ENCODE assay signal across 15 cellular contexts in the genomic region with DNA sequence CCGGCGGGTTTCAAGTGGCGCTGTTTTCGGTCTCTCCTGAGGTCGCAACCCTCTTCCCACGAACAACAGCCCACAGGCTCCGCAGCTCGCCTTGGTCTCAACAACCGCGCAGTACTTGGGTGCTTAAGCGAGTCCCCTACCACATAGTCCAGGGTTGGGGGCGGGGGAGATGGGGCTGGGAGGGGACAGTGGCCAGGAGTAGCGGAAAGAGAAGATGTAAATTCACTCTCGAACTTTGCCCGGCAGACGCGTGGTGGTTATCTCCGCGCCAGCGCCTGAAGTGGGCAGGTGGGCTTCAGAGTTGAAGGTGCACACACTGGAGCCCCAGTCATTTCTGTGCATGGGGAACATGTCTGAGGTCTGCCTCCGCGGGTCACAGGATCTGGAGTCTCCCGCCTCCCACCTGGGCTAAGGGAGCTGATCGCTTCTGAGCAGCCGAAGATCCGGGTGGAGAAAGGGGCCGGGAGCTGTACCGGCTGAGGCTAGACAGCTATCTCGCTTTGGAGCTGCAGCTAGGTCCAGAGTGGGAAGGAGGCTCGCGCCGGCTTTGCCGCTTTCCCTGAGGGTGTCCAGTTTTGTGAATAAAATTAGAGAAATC. TPM values are rescaled to one million over a fixed set of nuclear protein-coding genes. Genes with fewer than 3 reads are reported as not detected.
DNase-seq lines count a peak whose midpoint lies in the region; ATAC-seq and TF ChIP-seq lines count a peak whose summit lies in the region.
"Had no signal": no experiment of that assay in that cellular context is flagged by ENCODE, and none has a peak within 500 bp of the region (broad histone marks: within the 10 kb centered on the region; RNA-seq: fewer than 3 reads in every experiment).

No MANE protein-coding gene starts in this region.

- CTCF ChIA-PET in GM10248 (lab: Yijun Ruan, JAX) = interaction anchor here (0.7 to 8.6 kb wide), 14 partner anchors 9 to 322 kb away, joined by 3 to 226 read pairs (median 4); no protein-coding TSS in a partner anchor

- no peaks in the 10 kb centered on the region for H3K36me3 ChIP-seq in iPS-15b (ENCODE audit: control insufficient read depth, insufficient read depth, low read length)

- H3K4me1 Mint-ChIP-seq in activated CD4-positive, alpha-beta T cell treated with anti-CD3 and anti-CD28 coated beads, Interleukin-2, amount 10 ng/mL, durations not matched to agents 24 days and 14 days = peaks cover 34% of the 10 kb centered on the region
- peaks cover 39% of the 10 kb centered on the region for H3K4me1 Mint-ChIP-seq in activated naive CD8-positive, alpha-beta T cell (ENCODE audit: low read depth)
- H3K4me1 Mint-ChIP-seq in stimulated activated naive CD8-positive, alpha-beta T cell treated with anti-CD3 and anti-CD28 coated beads, Interleukin-15, amount 100 ng/mL, for 72 hours = peaks cover 52% of the 10 kb centered on the region

- H3K4me1 ChIP-seq in iPS-15b (ENCODE audit: control insufficient read depth, insufficient read depth, low read length) = peaks cover 10% of the 10 kb centered on the region

- ATAC-seq in stimulated activated naive CD8-positive, alpha-beta T cell treated with anti-CD3 and anti-CD28 coated beads, Interleukin-15, amount 100 ng/mL, for 72 hours = no peak
- ATAC-seq in GM19455 (IDR thresholded peaks at IDR 0.05; ENCODE audit: unreplicated experiment) (no peak), GM21717 (IDR thresholded peaks at IDR 0.05; ENCODE audit: unreplicated experiment) (no peak)
- ATAC-seq: A549, HCT116 had no signal

- peak; percentile 63 for DNase-seq in activated CD4-positive, alpha-beta T cell treated with anti-CD3 and anti-CD28 coated beads, Interleukin-2, amount 10 ng/mL, durations not matched to agents 24 days and 14 days
- no peak for DNase-seq in activated CD4-positive, alpha-beta T cell treated with anti-CD3 and anti-CD28 coated beads, Interleukin-2, amount 50 U/mL, for 48 hours
- DNase-seq in stimulated activated naive CD8-positive, alpha-beta T cell treated with anti-CD3 and anti-CD28 coated beads, Interleukin-15, amount 100 ng/mL, for 72 hours = no peak
- DNase-seq in GM10248 (ENCODE audit: extremely low spot score) = no peak
- DNase-seq: SHP77 treated with DMSO at 0.1 percent for 48 hours had no signal

- peaks cover 90% of the 10 kb centered on the region for H3K27me3 ChIP-seq in iPS-15b (ENCODE audit: control insufficient read depth, insufficient read depth, low read length)
- H3K27me3 ChIP-seq: testis had no signal

- peak overlapping the region; percentile 45 for H3K4me3 Mint-ChIP-seq in activated CD4-positive, alpha-beta T cell treated with anti-CD3 and anti-CD28 coated beads, Interleukin-2, amount 10 ng/mL, durations not matched to agents 24 days and 14 days
- H3K4me3 Mint-ChIP-seq in activated naive CD8-positive, alpha-beta T cell = peak overlapping the region; percentile 75
- peak overlapping the region; percentile 46 to 68 for H3K4me3 Mint-ChIP-seq in stimulated activated naive CD8-positive, alpha-beta T cell treated with anti-CD3 and anti-CD28 coated beads, Interleukin-15, amount 100 ng/mL, for 72 hours

- POLR2A ChIA-PET in GM10248 (lab: Yijun Ruan, JAX) = no interaction called here

- H3K27me3 Mint-ChIP-seq in activated CD4-positive, alpha-beta T cell treated with anti-CD3 and anti-CD28 coated beads, Interleukin-2, amount 10 ng/mL, durations not matched to agents 24 days and 14 days = peaks cover 46% of the 10 kb centered on the region
- H3K27me3 Mint-ChIP-seq in activated naive CD8-positive, alpha-beta T cell = peaks cover 26% of the 10 kb centered on the region
- peaks cover 68% of the 10 kb centered on the region for H3K27me3 Mint-ChIP-seq in stimulated activated naive CD8-positive, alpha-beta T cell treated with anti-CD3 and anti-CD28 coated beads, Interleukin-15, amount 100 ng/mL, for 72 hours

- intact Hi-C loops in activated CD4-positive, alpha-beta T cell treated with anti-CD3 and anti-CD28 coated beads, Interleukin-2, amount 10 ng/mL, durations not matched to agents 24 days and 14 days (cut with micrococcal nuclease) = loop anchor here (2.0 to 10.0 kb wide), 2 partner anchors 15 to 949 kb away; partner anchors contain the start of gene DMBX1

- no peak for TF ChIP-seq CTCF in GM10248 (IDR thresholded peaks at IDR 0.05; ENCODE audit: control extremely low read depth, extremely low read depth, low read depth, missing control alignments)

- H3K9ac ChIP-seq in iPS-15b (ENCODE audit: low read depth, low read length) = no peak overlapping the region

- peak overlapping the region; percentile 74 for H3K4me3 ChIP-seq in iPS-15b (ENCODE audit: low read depth, low read length)
- H3K4me3 ChIP-seq: A549 had no signal

- no peak overlapping the region for H3K27ac Mint-ChIP-seq in activated CD4-positive, alpha-beta T cell treated with anti-CD3 and anti-CD28 coated beads, Interleukin-2, amount 10 ng/mL, durations not matched to agents 24 days and 14 days
- H3K27ac Mint-ChIP-seq in activated naive CD8-positive, alpha-beta T cell = no peak overlapping the region
- H3K27ac Mint-ChIP-seq in stimulated activated naive CD8-positive, alpha-beta T cell treated with anti-CD3 and anti-CD28 coated beads, Interleukin-15, amount 100 ng/mL, for 72 hours = no peak overlapping the region

- H3K9me3 Mint-ChIP-seq in activated CD4-positive, alpha-beta T cell treated with anti-CD3 and anti-CD28 coated beads, Interleukin-2, amount 10 ng/mL, durations not matched to agents 24 days and 14 days = no peaks in the 10 kb centered on the region
- no peaks in the 10 kb centered on the region for H3K9me3 Mint-ChIP-seq in activated naive CD8-positive, alpha-beta T cell (ENCODE audit: low read depth)
- H3K9me3 Mint-ChIP-seq in stimulated activated naive CD8-positive, alpha-beta T cell treated with anti-CD3 and anti-CD28 coated beads, Interleukin-15, amount 100 ng/mL, for 72 hours = no peaks in the 10 kb centered on the region

- H3K36me3 Mint-ChIP-seq in activated CD4-positive, alpha-beta T cell treated with anti-CD3 and anti-CD28 coated beads, Interleukin-2, amount 10 ng/mL, durations not matched to agents 24 days and 14 days (ENCODE audit: low read depth) = peaks cover 28% of the 10 kb centered on the region
- H3K36me3 Mint-ChIP-seq in activated naive CD8-positive, alpha-beta T cell = peaks cover 3% of the 10 kb centered on the region

- no peaks in the 10 kb centered on the region for H3K9me3 ChIP-seq in iPS-15b (ENCODE audit: control insufficient read depth, insufficient read depth, low read length)
- H3K9me3 ChIP-seq: A549, testis had no signal

RNA-seq across cellular contexts. Expression of gene FOXD2, which starts 4.3 kb away (rescaled TPM):
- 0.07 and 0.09 TPM in 2 replicates for total RNA-seq in activated CD4-positive, alpha-beta T cell treated with anti-CD3 and anti-CD28 coated beads, Interleukin-2, amount 10 ng/mL, durations not matched to agents 24 days and 14 days

RNA-seq across cellular contexts. Expression of gene FOXE3, which starts 17.5 kb away (rescaled TPM):
- total RNA-seq in activated CD4-positive, alpha-beta T cell treated with anti-CD3 and anti-CD28 coated beads, Interleukin-2, amount 10 ng/mL, durations not matched to agents 24 days and 14 days = not detected in 2 replicates
- total RNA-seq: kidney, LHCN-M2, NCI-H460 had no signal
